34 cellular contexts compared by ENCODE assay signal in genomic region chrX:97995834-97996233, GRCh38.
"Had no signal": no experiment of that assay in that cellular context is flagged by ENCODE, and none has a peak within 500 bp of the region (broad histone marks: within the 10 kb centered on the region; RNA-seq: fewer than 3 reads in every experiment).

No MANE protein-coding gene starts in this region.

- H3K36me3 ChIP-seq: SJCRH30 had no signal

- H3K4me1 ChIP-seq: SJCRH30 had no signal

- H3K9me3 Mint-ChIP-seq: activated naive CD4-positive, alpha-beta T cell treated with anti-CD3 and anti-CD28 coated beads, Interleukin-2, amount 50 U/mL, for 24 hours had no signal

- H3K4me2 ChIP-seq: KMS-11 had no signal

- ATAC-seq: activated CD4-positive, alpha-beta T cell treated with anti-CD3 and anti-CD28 coated beads for 36 hours; activated CD4-positive, CD25-positive, alpha-beta regulatory T cell treated with anti-CD3 and anti-CD28 coated beads, Interleukin-2, amount 50 U/mL, for 24 hours; activated T-cell treated with anti-CD3 and anti-CD28 coated beads, Interleukin-2, amount 50 U/mL, for 72 hours; activated T-helper 17 cell treated with anti-CD3 and anti-CD28 coated beads, Interleukin-2, amount 50 U/mL, for 72 hours had no signal

- FAIRE-seq: bronchial epithelial cell, TTC549 had no signal

- H3K27ac Mint-ChIP-seq: activated CD4-positive, alpha-beta memory T cell treated with anti-CD3 and anti-CD28 coated beads, Interleukin-2, amount 10 ng/mL, durations not matched to agents 7 days and 5 days; activated CD4-positive, alpha-beta T cell treated with anti-CD3 and anti-CD28 coated beads for 36 hours; activated CD4-positive, alpha-beta T cell treated with anti-CD3 and anti-CD28 coated beads, Interleukin-2, amount 10 ng/mL, durations not matched to agents 7 days and 5 days; activated naive CD4-positive, alpha-beta T cell treated with anti-CD3 and anti-CD28 coated beads, Interleukin-2, amount 50 U/mL, for 24 hours; activated naive CD8-positive, alpha-beta T cell treated with anti-CD3 and anti-CD28 coated beads, Interleukin-2, amount 10 ng/mL, durations not matched to agents 7 days and 5 days; activated T-cell treated with anti-CD3 and anti-CD28 coated beads, Interleukin-2, amount 50 U/mL, for 72 hours; activated T-helper 17 cell treated with anti-CD3 and anti-CD28 coated beads, Interleukin-2, amount 50 U/mL, for 72 hours; brain had no signal

- H3K4me1 Mint-ChIP-seq: activated CD4-positive, alpha-beta memory T cell treated with anti-CD3 and anti-CD28 coated beads, Interleukin-2, amount 10 ng/mL, durations not matched to agents 7 days and 5 days; activated CD4-positive, alpha-beta T cell treated with anti-CD3 and anti-CD28 coated beads for 36 hours; activated CD4-positive, alpha-beta T cell treated with anti-CD3 and anti-CD28 coated beads, Interleukin-2, amount 10 ng/mL, durations not matched to agents 7 days and 5 days; activated naive CD4-positive, alpha-beta T cell treated with anti-CD3 and anti-CD28 coated beads, Interleukin-2, amount 50 U/mL, for 24 hours; activated naive CD8-positive, alpha-beta T cell treated with anti-CD3 and anti-CD28 coated beads, Interleukin-2, amount 10 ng/mL, durations not matched to agents 7 days and 5 days; activated T-helper 17 cell treated with anti-CD3 and anti-CD28 coated beads, Interleukin-2, amount 50 U/mL, for 72 hours; brain had no signal

- H3K4me3 ChIP-seq: SJCRH30, SK-N-MC had no signal

- H3K27me3 ChIP-seq: SJCRH30 had no signal

- H3K27ac ChIP-seq: KMS-11, SJCRH30, SK-N-MC had no signal

- H3K36me3 Mint-ChIP-seq: activated naive CD4-positive, alpha-beta T cell treated with anti-CD3 and anti-CD28 coated beads, Interleukin-2, amount 50 U/mL, for 24 hours; activated naive CD8-positive, alpha-beta T cell treated with anti-CD3 and anti-CD28 coated beads, Interleukin-2, amount 10 ng/mL, durations not matched to agents 7 days and 5 days; brain had no signal

- H3K27me3 Mint-ChIP-seq: activated CD4-positive, alpha-beta memory T cell treated with anti-CD3 and anti-CD28 coated beads, Interleukin-2, amount 10 ng/mL, durations not matched to agents 7 days and 5 days; activated CD4-positive, alpha-beta T cell treated with anti-CD3 and anti-CD28 coated beads for 36 hours; activated CD4-positive, alpha-beta T cell treated with anti-CD3 and anti-CD28 coated beads, Interleukin-2, amount 10 ng/mL, durations not matched to agents 7 days and 5 days; activated naive CD4-positive, alpha-beta T cell treated with anti-CD3 and anti-CD28 coated beads, Interleukin-2, amount 50 U/mL, for 24 hours; activated naive CD8-positive, alpha-beta T cell treated with anti-CD3 and anti-CD28 coated beads, Interleukin-2, amount 10 ng/mL, durations not matched to agents 7 days and 5 days; activated T-helper 17 cell treated with anti-CD3 and anti-CD28 coated beads, Interleukin-2, amount 50 U/mL, for 72 hours had no signal

- H3K9ac ChIP-seq: KMS-11 had no signal

- H3K4me3 Mint-ChIP-seq: activated CD4-positive, alpha-beta memory T cell treated with anti-CD3 and anti-CD28 coated beads, Interleukin-2, amount 10 ng/mL, durations not matched to agents 7 days and 5 days; activated CD4-positive, alpha-beta T cell treated with anti-CD3 and anti-CD28 coated beads for 36 hours; activated CD4-positive, alpha-beta T cell treated with anti-CD3 and anti-CD28 coated beads, Interleukin-2, amount 10 ng/mL, durations not matched to agents 7 days and 5 days; activated naive CD4-positive, alpha-beta T cell treated with anti-CD3 and anti-CD28 coated beads, Interleukin-2, amount 50 U/mL, for 24 hours; activated naive CD8-positive, alpha-beta T cell treated with anti-CD3 and anti-CD28 coated beads, Interleukin-2, amount 10 ng/mL, durations not matched to agents 7 days and 5 days; activated T-cell treated with anti-CD3 and anti-CD28 coated beads, Interleukin-2, amount 50 U/mL, for 72 hours; activated T-helper 17 cell treated with anti-CD3 and anti-CD28 coated beads, Interleukin-2, amount 50 U/mL, for 72 hours; brain had no signal

- DNase-seq: activated CD4-positive, alpha-beta memory T cell treated with anti-CD3 and anti-CD28 coated beads, Interleukin-2, amount 10 ng/mL, durations not matched to agents 7 days and 5 days; activated CD4-positive, alpha-beta T cell treated with anti-CD3 and anti-CD28 coated beads for 36 hours; activated CD4-positive, alpha-beta T cell treated with anti-CD3 and anti-CD28 coated beads, Interleukin-2, amount 10 ng/mL, durations not matched to agents 7 days and 5 days; activated CD8-positive, alpha-beta memory T cell treated with anti-CD3 and anti-CD28 coated beads for 24 hours; activated gamma-delta T cell; activated naive CD4-positive, alpha-beta T cell treated with Interleukin-2 at 50 U/mL for 16 hours; activated naive CD8-positive, alpha-beta T cell treated with anti-CD3 and anti-CD28 coated beads, Interleukin-2, amount 10 ng/mL, durations not matched to agents 7 days and 5 days; activated T-cell treated with anti-CD3 and anti-CD28 coated beads, Interleukin-2, amount 50 U/mL, for 1 hour; activated T-cell treated with anti-CD3 and anti-CD28 coated beads, Interleukin-2, amount 50 U/mL, for 72 hours; amygdala; caudate nucleus; cerebellar nuclear complex; NCI-H1092 treated with DMSO at 0.1 percent for 48 hours; NCI-H1417; NCI-H146; NCI-H187; NCI-H2029 treated with DMSO at 0.1 percent for 48 hours; NCI-H2107; NCI-H2171; NCI-H510A; NCI-H526; NCI-H748 treated with DMSO at 0.1 percent for 48 hours; OCI-M1; SHP77; SJCRH30; T1000 had no signal

- H3K9me3 ChIP-seq: SJCRH30 had no signal
